In the genomic region with DNA sequence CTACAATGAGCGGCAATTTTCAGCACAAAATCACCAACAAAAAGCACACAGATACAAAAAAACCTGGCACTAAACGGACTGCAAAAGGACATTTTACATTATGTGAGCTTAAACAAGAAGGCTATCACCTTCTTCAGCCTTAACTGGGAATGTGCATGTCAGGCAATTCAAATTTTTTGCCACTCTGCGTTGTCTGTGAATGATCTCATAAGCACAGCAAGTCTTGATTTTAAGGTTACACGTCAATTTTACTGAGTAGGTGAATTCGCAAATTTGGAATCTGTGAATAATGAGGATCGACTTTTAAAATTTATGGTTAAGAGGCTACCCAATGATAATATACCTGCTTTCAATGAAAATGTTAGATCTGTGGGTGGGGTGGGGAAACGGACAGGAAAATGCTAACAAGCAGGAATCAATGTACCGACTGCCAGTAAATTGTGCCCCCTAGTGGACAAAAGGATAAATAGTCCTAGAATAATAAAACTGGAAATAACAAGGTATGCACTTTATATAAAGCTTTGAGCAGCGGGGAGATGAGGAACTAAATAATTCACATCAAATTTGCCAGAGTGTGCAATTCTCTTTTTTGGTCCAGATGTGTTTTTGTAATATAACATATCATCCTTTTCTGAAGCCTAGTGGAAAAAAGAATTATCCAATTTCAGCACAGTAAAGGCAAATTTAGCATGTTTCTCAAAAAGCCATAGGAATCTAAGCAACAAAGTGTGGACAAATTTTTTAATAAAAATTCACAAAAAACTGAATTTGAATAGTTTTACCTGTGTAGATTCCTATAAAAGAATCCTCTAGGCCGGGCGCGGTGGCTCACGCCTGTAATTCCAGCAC, we compare ENCODE assay signal across 8 cellular contexts. TPM values are rescaled to one million over a fixed set of nuclear protein-coding genes. Genes with fewer than 3 reads are reported as not detected.
A peak's percentile ranks its signal among the peaks of the same experiment; 100 is the strongest.
DNase-seq lines count a peak whose midpoint lies in the region; FAIRE-seq and TF ChIP-seq lines count a peak whose summit lies in the region.

No MANE protein-coding gene starts in this region.

- H3K79me2 ChIP-seq in OCI-LY1 (ENCODE audit: insufficient read depth, low read length) = no peaks in the 10 kb centered on the region

- no peak overlapping the region for H2BK5ac ChIP-seq in mesenchymal stem cell (ENCODE audit: low read depth, low read length, poor library complexity, severe bottlenecking)

- no peak overlapping the region for H3K23ac ChIP-seq in mesenchymal stem cell (ENCODE audit: low read length in 2 of 2)

- DNase-seq in AG08395 (ENCODE audit: low spot score) = peak; percentile 56
- peak; percentile 5 for DNase-seq in GM12892 (ENCODE audit: insufficient read length)
- DNase-seq in HuH-7.5 (ENCODE audit: low spot score) = peak; percentile 6
- peak; percentile 68 for DNase-seq in dedifferentiated amniotic fluid mesenchymal stem cell (ENCODE audit: extremely low spot score)
- peak; percentile 70 for DNase-seq in mesenchymal stem cell
- DNase-seq in effector memory CD4-positive, alpha-beta T cell = no peak
- DNase-seq in GOT3 (lab: John Stamatoyannopoulos, UW) = no peak

- H4K91ac ChIP-seq in mesenchymal stem cell (ENCODE audit: low read length) = peak overlapping the region; percentile 39

- FAIRE-seq in GM12892 (lab: Jason Lieb, UNC) = peak; percentile 38

- H3K9ac ChIP-seq in OCI-LY1 (ENCODE audit: low read length) (no peak overlapping the region), mesenchymal stem cell (ENCODE audit: low read length) (peak overlapping the region; percentile 79)

- peak; percentile 84 for TF ChIP-seq CTCF in OCI-LY1 (IDR thresholded peaks at IDR 0.05; ENCODE audit: low read length)

- H2AK5ac ChIP-seq in mesenchymal stem cell (ENCODE audit: low read length, severe bottlenecking) = no peak overlapping the region

- H3K36me3 ChIP-seq in OCI-LY1 (ENCODE audit: insufficient read depth, low read length) = no peaks in the 10 kb centered on the region
- H3K36me3 ChIP-seq in mesenchymal stem cell (ENCODE audit: control insufficient read depth in 1 of 2, insufficient read depth in 2 of 2, low read depth in 1 of 2, low read length in 2 of 2) = no peaks in the 10 kb centered on the region
- no peaks in the 10 kb centered on the region for H3K36me3 ChIP-seq in effector memory CD4-positive, alpha-beta T cell (ENCODE audit: control insufficient read depth, insufficient read depth, low read length)

- no peak overlapping the region for H4K8ac ChIP-seq in mesenchymal stem cell (ENCODE audit: low read length)

- H4K20me1 ChIP-seq in OCI-LY1 (ENCODE audit: insufficient read depth, low read length) = no peaks in the 10 kb centered on the region

- H3K4me2 ChIP-seq in OCI-LY1 (ENCODE audit: low read length) (peak overlapping the region; percentile 10; the same call in 1 of the 2 replicates), mesenchymal stem cell (ENCODE audit: low read length, poor library complexity, severe bottlenecking) (peak overlapping the region; percentile 52)

- H3K27me3 ChIP-seq in OCI-LY1 (ENCODE audit: insufficient read depth, low read length) = no peaks in the 10 kb centered on the region
- peaks cover 0 to 4% of the 10 kb centered on the region in 2 experiments for H3K27me3 ChIP-seq in mesenchymal stem cell (ENCODE audit: control insufficient read depth in 1 of 2, insufficient read depth in 1 of 2, low read length in 2 of 2)
- H3K27me3 ChIP-seq in effector memory CD4-positive, alpha-beta T cell (replicated peaks; ENCODE audit: control insufficient read depth, insufficient read depth, low read length, poor library complexity, severe bottlenecking) = no peaks in the 10 kb centered on the region

- H3K27ac ChIP-seq in OCI-LY1 (ENCODE audit: low read depth, low read length, poor library complexity, severe bottlenecking) = no peak overlapping the region
- H3K27ac ChIP-seq in mesenchymal stem cell (ENCODE audit: low read length, poor library complexity, severe bottlenecking) = no peak overlapping the region
- H3K27ac ChIP-seq in effector memory CD4-positive, alpha-beta T cell (ENCODE audit: insufficient read depth, low read length, poor library complexity, severe bottlenecking) = no peak overlapping the region

- no peak overlapping the region for H2BK12ac ChIP-seq in mesenchymal stem cell (ENCODE audit: low read length in 2 of 2)

- H3K79me1 ChIP-seq in mesenchymal stem cell (replicated peaks; ENCODE audit: low read length, poor library complexity, severe bottlenecking) = no peaks in the 10 kb centered on the region

- H3K4me3 ChIP-seq in OCI-LY1 (ENCODE audit: low read depth, low read length, poor library complexity, severe bottlenecking) (no peak overlapping the region), mesenchymal stem cell (ENCODE audit: insufficient read depth in 1 of 2, low read depth in 1 of 2, low read length in 2 of 2) (peak overlapping the region in 1 of 2 experiments; percentile 56)
- H3K4me3 ChIP-seq in effector memory CD4-positive, alpha-beta T cell (ENCODE audit: insufficient read depth, low read depth, low read length, poor library complexity, severe bottlenecking) = no peak overlapping the region

- H2AFZ ChIP-seq in OCI-LY1 (ENCODE audit: low read length) = no peak overlapping the region
- peak overlapping the region; percentile 46 for H2AFZ ChIP-seq in mesenchymal stem cell (ENCODE audit: low read depth, low read length)

- no peak for TF ChIP-seq POLR2A in GM12892 (IDR thresholded peaks at IDR 0.05; ENCODE audit: low read depth, low read length)

- H3K4me1 ChIP-seq in OCI-LY1 (ENCODE audit: insufficient read depth, low read length, severe bottlenecking) (peaks cover 12% of the 10 kb centered on the region), mesenchymal stem cell (ENCODE audit: control insufficient read depth, insufficient read depth, low read depth, low read length) (no peaks in the 10 kb centered on the region)
- H3K4me1 ChIP-seq in effector memory CD4-positive, alpha-beta T cell (ENCODE audit: control insufficient read depth, insufficient read depth, low read length, poor library complexity, severe bottlenecking) = no peaks in the 10 kb centered on the region

- 60% methylated on average over 11 of the region's 13 CpGs for WGBS in mesenchymal stem cell

- no peak overlapping the region for H3K4ac ChIP-seq in mesenchymal stem cell (ENCODE audit: low read depth in 1 of 2, low read length in 2 of 2)

- no peak overlapping the region for H3K18ac ChIP-seq in mesenchymal stem cell (ENCODE audit: low read depth in 1 of 2, low read length in 2 of 2)

- H3K9me3 ChIP-seq in OCI-LY1 (ENCODE audit: low read length) (no peaks in the 10 kb centered on the region), mesenchymal stem cell (ENCODE audit: control insufficient read depth, low read length) (no peaks in the 10 kb centered on the region)
- H3K9me3 ChIP-seq in effector memory CD4-positive, alpha-beta T cell (ENCODE audit: control insufficient read depth, low read length) = no peaks in the 10 kb centered on the region

- no peak overlapping the region for H2BK120ac ChIP-seq in mesenchymal stem cell (ENCODE audit: low read depth, low read length)

- H3K9me2 ChIP-seq in OCI-LY1 (ENCODE audit: low read depth, low read length) = no peaks in the 10 kb centered on the region

- H3K14ac ChIP-seq in mesenchymal stem cell (ENCODE audit: low read length in 2 of 2) = no peak overlapping the region

- H3F3A ChIP-seq in OCI-LY1 (ENCODE audit: insufficient read depth, low read length) = no peaks in the 10 kb centered on the region

- no peak overlapping the region for H2BK15ac ChIP-seq in mesenchymal stem cell (ENCODE audit: low read depth, poor library complexity, severe bottlenecking)

RNA-seq across cellular contexts. Expression of gene EQTN, which starts 20.5 kb away (rescaled TPM):
- polyA plus RNA-seq in GM12892 (2012; ENCODE audit: missing spikeins) = not detected
- polyA plus RNA-seq in mesenchymal stem cell (2013, experiment 1 of 2) = not detected
- polyA plus RNA-seq in mesenchymal stem cell (2013, experiment 2 of 2) = not detected

Comparison
In these comparisons a context has a peak if more than half of its experiments do, and no peak if none do; other contexts are left out.
1. DNase-seq: peak in AG08395 (single experiment), GM12892 (single experiment), HuH-7.5 (single experiment), dedifferentiated amniotic fluid mesenchymal stem cell (single experiment) and mesenchymal stem cell (single experiment); none in effector memory CD4-positive, alpha-beta T cell (0 of 3) and GOT3 (single experiment).